Comparison of ENCODE assay signal across 8 cellular contexts in the genomic region with DNA sequence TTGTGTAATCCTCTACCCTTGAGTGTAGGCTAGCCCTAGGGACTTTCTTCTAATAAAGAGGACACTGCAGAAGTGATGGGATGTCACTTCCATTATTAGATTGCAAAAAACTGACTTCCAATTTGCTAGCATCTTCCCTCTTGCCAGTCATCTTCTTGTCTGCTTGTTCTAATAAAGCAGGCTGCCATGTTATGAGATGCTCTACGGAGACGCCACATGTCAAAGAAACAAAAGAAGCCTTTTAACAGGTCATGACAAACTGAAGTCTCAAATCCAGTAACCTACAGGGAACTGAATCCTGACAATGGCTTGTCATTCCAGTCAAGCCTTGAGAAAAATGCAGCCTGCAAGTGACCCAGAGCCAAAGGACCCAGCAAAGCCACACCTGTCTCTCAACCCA.
"Had no signal": no experiment of that assay in that cellular context is flagged by ENCODE, and none has a peak within 500 bp of the region (broad histone marks: within the 10 kb centered on the region; RNA-seq: fewer than 3 reads in every experiment).

No MANE protein-coding gene starts in this region.

- H3K27ac Mint-ChIP-seq: GM23338, HFFc6 had no signal

- H3K4me1 Mint-ChIP-seq: GM23338, H9 had no signal

- H3K4me3 Mint-ChIP-seq: GM23338, H9, HFFc6 had no signal

- H3K36me3 ChIP-seq: HAP-1 had no signal

- H3K27ac ChIP-seq: GM23248 had no signal

- H3K9me3 ChIP-seq: HAP-1 had no signal

- H2AFZ ChIP-seq: GM23248, GM23338 had no signal

- H3K4me3 ChIP-seq: GM23248, GM23338, HAP-1 had no signal

- DNase-seq: GM23248, GOT3, H7, H9, HCEC 1CT, HFFc6 had no signal

- H3K9ac ChIP-seq: GM23248 had no signal

- H3K4me2 ChIP-seq: GM23338 had no signal
